In genomic region chr1:76269175-76269574, GRCh38 we compare ENCODE assay signal across 9 cellular contexts.
A peak's percentile ranks its signal among the peaks of the same experiment; 100 is the strongest.
DNase-seq lines count a peak whose midpoint lies in the region; ATAC-seq, FAIRE-seq and TF ChIP-seq lines count a peak whose summit lies in the region.
"Had no signal": no experiment of that assay in that cellular context is flagged by ENCODE, and none has a peak within 500 bp of the region (broad histone marks: within the 10 kb centered on the region; RNA-seq: fewer than 3 reads in every experiment).

No MANE protein-coding gene starts in this region.

- H3K4me1 Mint-ChIP-seq in activated CD4-positive, alpha-beta T cell treated with anti-CD3 and anti-CD28 coated beads, Interleukin-2, amount 10 ng/mL, durations not matched to agents 7 days and 5 days, result peaks cover 68% of the 10 kb centered on the region

- H3K9me3 Mint-ChIP-seq in activated CD4-positive, alpha-beta T cell treated with anti-CD3 and anti-CD28 coated beads, Interleukin-2, amount 10 ng/mL, durations not matched to agents 7 days and 5 days, result peaks cover 5% of the 10 kb centered on the region

- peak; percentile 21 for DNase-seq in activated CD4-positive, alpha-beta T cell treated with anti-CD3 and anti-CD28 coated beads, Interleukin-2, amount 10 ng/mL, durations not matched to agents 7 days and 5 days
- no peak for DNase-seq in activated CD4-positive, alpha-beta T cell treated with anti-CD3 and anti-CD28 coated beads, Interleukin-2, amount 50 U/mL, for 1 hour
- DNase-seq in NCI-H446 treated with DMSO at 0.1 percent for 48 hours (lab: John Stamatoyannopoulos, UW) (peak; percentile 40), bronchial epithelial cell (ENCODE audit: low read depth) (peak; percentile 29), pulmonary artery endothelial cell (ENCODE audit: low read depth, low spot score) (peak; percentile 39), NCI-H2029 treated with DMSO at 0.1 percent for 48 hours (lab: John Stamatoyannopoulos, UW) (no peak)
- DNase-seq in activated effector memory CD4-positive, alpha-beta T cell treated with Interleukin-2 at 50 U/mL for 16 hours, result no peak
- DNase-seq: activated CD4-positive, CD25-positive, alpha-beta regulatory T cell treated with anti-CD3 and anti-CD28 coated beads, Interleukin-2, amount 50 U/mL, for 72 hours had no signal

- no peaks in the 10 kb centered on the region for H3K27me3 ChIP-seq in bronchial epithelial cell (ENCODE audit: control insufficient read depth, insufficient read depth, low read length)

- no peak for ATAC-seq in GM19455 (IDR thresholded peaks at IDR 0.05; ENCODE audit: unreplicated experiment)

- H3K4me3 ChIP-seq in bronchial epithelial cell (ENCODE audit: low read depth, low read length), result no peak overlapping the region

- no peak for TF ChIP-seq CTCF in bronchial epithelial cell (IDR thresholded peaks at IDR 0.05; ENCODE audit: insufficient read depth, low read length, severe bottlenecking)

- H3K27me3 Mint-ChIP-seq in activated CD4-positive, alpha-beta T cell treated with anti-CD3 and anti-CD28 coated beads, Interleukin-2, amount 10 ng/mL, durations not matched to agents 7 days and 5 days, result no peaks in the 10 kb centered on the region

- H3K36me3 ChIP-seq in bronchial epithelial cell (ENCODE audit: control insufficient read depth, insufficient read depth, low read length), result no peaks in the 10 kb centered on the region

- POLR2A ChIA-PET in activated CD4-positive, alpha-beta T cell treated with anti-CD3 and anti-CD28 coated beads, Interleukin-2, amount 10 ng/mL, durations not matched to agents 7 days and 5 days (lab: Charles Lee), result no interaction called here

- H3K27ac Mint-ChIP-seq in activated CD4-positive, alpha-beta T cell treated with anti-CD3 and anti-CD28 coated beads, Interleukin-2, amount 10 ng/mL, durations not matched to agents 7 days and 5 days, result peak overlapping the region; percentile 87

- CTCF ChIA-PET in activated CD4-positive, alpha-beta T cell treated with anti-CD3 and anti-CD28 coated beads, Interleukin-2, amount 10 ng/mL, durations not matched to agents 7 days and 5 days (lab: Charles Lee), result interaction anchor here (1.9 kb wide), 1 partner anchor 25 kb away, joined by 8 read pairs; no protein-coding TSS in a partner anchor

- H3K4me3 Mint-ChIP-seq in activated CD4-positive, alpha-beta T cell treated with anti-CD3 and anti-CD28 coated beads, Interleukin-2, amount 10 ng/mL, durations not matched to agents 7 days and 5 days, result no peak overlapping the region

- H3K36me3 Mint-ChIP-seq in activated CD4-positive, alpha-beta T cell treated with anti-CD3 and anti-CD28 coated beads, Interleukin-2, amount 10 ng/mL, durations not matched to agents 7 days and 5 days (ENCODE audit: low read depth), result peaks cover 3% of the 10 kb centered on the region

- FAIRE-seq in bronchial epithelial cell (lab: Jason Lieb, UNC), result no peak

Comparison
In these comparisons a context has a peak if more than half of its experiments do, and no peak if none do; other contexts are left out.
1. DNase-seq: peak in activated CD4-positive, alpha-beta T cell treated with anti-CD3 and anti-CD28 coated beads, Interleukin-2, amount 10 ng/mL, durations not matched to agents 7 days and 5 days (single experiment), NCI-H446 treated with DMSO at 0.1 percent for 48 hours (single experiment), bronchial epithelial cell (single experiment) and pulmonary artery endothelial cell (single experiment); none in activated CD4-positive, alpha-beta T cell treated with anti-CD3 and anti-CD28 coated beads, Interleukin-2, amount 50 U/mL, for 1 hour (single experiment), activated effector memory CD4-positive, alpha-beta T cell treated with Interleukin-2 at 50 U/mL for 16 hours (single experiment) and NCI-H2029 treated with DMSO at 0.1 percent for 48 hours (single experiment).